21 cellular contexts compared by ENCODE assay signal in genomic region chr2:118058979-118059378, GRCh38. TPM values are rescaled to one million over a fixed set of nuclear protein-coding genes. Genes with fewer than 3 reads are reported as not detected.
DNase-seq lines count a peak whose midpoint lies in the region; TF ChIP-seq lines count a peak whose summit lies in the region.
"Had no signal": no experiment of that assay in that cellular context is flagged by ENCODE, and none has a peak within 500 bp of the region (broad histone marks: within the 10 kb centered on the region; RNA-seq: fewer than 3 reads in every experiment).

No MANE protein-coding gene starts in this region.

- H3K4me3 ChIP-seq in ACC112 (ENCODE audit: low read depth, low read length) (no peak overlapping the region), astrocyte of the spinal cord (ENCODE audit: low read depth, low read length) (no peak overlapping the region)
- H3K4me3 ChIP-seq: Peyer's patch had no signal

- H3K27ac ChIP-seq in ACC112 (ENCODE audit: low read depth, low read length) = peak overlapping the region; percentile 66
- H3K27ac ChIP-seq: 22Rv1, Peyer's patch had no signal

- H3K36me3 ChIP-seq in ACC112 (ENCODE audit: insufficient read depth, low read length) = no peaks in the 10 kb centered on the region
- H3K36me3 ChIP-seq: Peyer's patch had no signal

- H3K9me3 Mint-ChIP-seq in activated naive CD4-positive, alpha-beta T cell treated with anti-CD3 and anti-CD28 coated beads, Interleukin-2, amount 10 ng/mL, durations not matched to agents 7 days and 5 days = no peaks in the 10 kb centered on the region
- H3K9me3 Mint-ChIP-seq in activated naive CD4-positive, alpha-beta T cell treated with anti-CD3 and anti-CD28 coated beads for 36 hours = no peaks in the 10 kb centered on the region
- H3K9me3 Mint-ChIP-seq: CD4-positive, alpha-beta T cell; HFFc6 had no signal

- no peaks in the 10 kb centered on the region for H3K79me2 ChIP-seq in ACC112 (ENCODE audit: control insufficient read depth, insufficient read depth, low read length, unreplicated experiment)

- no peak overlapping the region for H3K4me3 Mint-ChIP-seq in activated naive CD4-positive, alpha-beta T cell treated with anti-CD3 and anti-CD28 coated beads, Interleukin-2, amount 10 ng/mL, durations not matched to agents 7 days and 5 days
- no peak overlapping the region for H3K4me3 Mint-ChIP-seq in activated naive CD4-positive, alpha-beta T cell treated with anti-CD3 and anti-CD28 coated beads for 36 hours
- H3K4me3 Mint-ChIP-seq: CD4-positive, alpha-beta T cell; HFFc6 had no signal

- CTCF ChIA-PET in activated naive CD4-positive, alpha-beta T cell treated with anti-CD3 and anti-CD28 coated beads, Interleukin-2, amount 10 ng/mL, durations not matched to agents 7 days and 5 days (lab: Charles Lee) = no interaction called here
- CTCF ChIA-PET in activated naive CD4-positive, alpha-beta T cell treated with anti-CD3 and anti-CD28 coated beads for 36 hours (lab: Charles Lee) = interaction anchor here (1.5 kb wide), 1 partner anchor 12 kb away, joined by 5 read pairs; no protein-coding TSS in a partner anchor

- DNase-seq in LHCN-M2 (ENCODE audit: low read depth) (peak; percentile 42), astrocyte of the spinal cord (ENCODE audit: low read depth, low spot score) (peak; percentile 77), myocyte (ENCODE audit: low read depth) (peak; percentile 75), SW480 (ENCODE audit: low spot score) (no peak), H4 (ENCODE audit: low spot score) (no peak)
- no peak for DNase-seq in activated naive CD4-positive, alpha-beta T cell treated with anti-CD3 and anti-CD28 coated beads, Interleukin-2, amount 10 ng/mL, durations not matched to agents 7 days and 5 days
- DNase-seq in activated naive CD4-positive, alpha-beta T cell treated with anti-CD3 and anti-CD28 coated beads for 36 hours = no peak
- DNase-seq: Calu3; CD4-positive, alpha-beta T cell; DMS79; GOT3; HFFc6; KBM-7; MM.1S; NCI-H187 treated with DMSO at 0.1 percent for 48 hours; NCI-H2171 treated with DMSO at 0.1 percent for 48 hours; NCI-H774; Peyer's patch; SHP77 had no signal

- peaks cover 42% of the 10 kb centered on the region for H3K27me3 Mint-ChIP-seq in activated naive CD4-positive, alpha-beta T cell treated with anti-CD3 and anti-CD28 coated beads, Interleukin-2, amount 10 ng/mL, durations not matched to agents 7 days and 5 days
- H3K27me3 Mint-ChIP-seq in activated naive CD4-positive, alpha-beta T cell treated with anti-CD3 and anti-CD28 coated beads for 36 hours (ENCODE audit: low read depth) = peaks cover 40% of the 10 kb centered on the region

- no peak for TF ChIP-seq CTCF in astrocyte of the spinal cord (IDR thresholded peaks at IDR 0.05; ENCODE audit: low read depth, low read length)

- in situ Hi-C loops in astrocyte of the spinal cord (cut with HindIII; ENCODE audit: low sequenced_read_pairs) = no loop called here

- H3K4me1 ChIP-seq in ACC112 (ENCODE audit: control insufficient read depth, insufficient read depth, low read length, unreplicated experiment) = peaks cover 30% of the 10 kb centered on the region

- H3K27me3 ChIP-seq in ACC112 (ENCODE audit: insufficient read depth, low read length) = no peaks in the 10 kb centered on the region
- H3K27me3 ChIP-seq: Peyer's patch had no signal

- H2AFZ ChIP-seq in ACC112 (ENCODE audit: low read length, unreplicated experiment) = peak overlapping the region; percentile 11

- intact Hi-C loops in activated naive CD4-positive, alpha-beta T cell treated with anti-CD3 and anti-CD28 coated beads for 36 hours (cut with micrococcal nuclease) = no loop called here

- H3K27ac Mint-ChIP-seq in activated naive CD4-positive, alpha-beta T cell treated with anti-CD3 and anti-CD28 coated beads, Interleukin-2, amount 10 ng/mL, durations not matched to agents 7 days and 5 days = no peak overlapping the region
- H3K27ac Mint-ChIP-seq in activated naive CD4-positive, alpha-beta T cell treated with anti-CD3 and anti-CD28 coated beads for 36 hours = no peak overlapping the region
- H3K27ac Mint-ChIP-seq: CD4-positive, alpha-beta T cell; HFFc6 had no signal

- H3K4me1 Mint-ChIP-seq in activated naive CD4-positive, alpha-beta T cell treated with anti-CD3 and anti-CD28 coated beads, Interleukin-2, amount 10 ng/mL, durations not matched to agents 7 days and 5 days = peaks cover 5% of the 10 kb centered on the region
- H3K4me1 Mint-ChIP-seq in activated naive CD4-positive, alpha-beta T cell treated with anti-CD3 and anti-CD28 coated beads for 36 hours (ENCODE audit: low read depth) = peaks cover 7% of the 10 kb centered on the region

- H3K36me3 Mint-ChIP-seq in activated naive CD4-positive, alpha-beta T cell treated with anti-CD3 and anti-CD28 coated beads, Interleukin-2, amount 10 ng/mL, durations not matched to agents 7 days and 5 days = no peaks in the 10 kb centered on the region
- no peaks in the 10 kb centered on the region for H3K36me3 Mint-ChIP-seq in activated naive CD4-positive, alpha-beta T cell treated with anti-CD3 and anti-CD28 coated beads for 36 hours (ENCODE audit: low read depth)

RNA-seq across cellular contexts. Expression of gene INSIG2, which starts 29.3 kb away (rescaled TPM):
- total RNA-seq in LHCN-M2 (2014; rRNA removed) = 13.5 and 16.6 TPM in 2 replicates
- polyA plus RNA-seq in LHCN-M2 (2012) = 11.5 TPM
- 8.5 and 9.6 TPM in 2 replicates for total RNA-seq in myocyte
- polyA plus RNA-seq in myocyte (2012) = 18.2 TPM
- total RNA-seq in activated naive CD4-positive, alpha-beta T cell treated with anti-CD3 and anti-CD28 coated beads for 36 hours = 10 to 100 TPM; 14.3 to 19.3 TPM
- total RNA-seq in H4 (2014; rRNA removed; shearing (Covaris generic)) = 8.1 and 11.8 TPM in 2 replicates

RNA-seq across cellular contexts. Expression of gene CCDC93, which starts 45.1 kb away (rescaled TPM):
- total RNA-seq in LHCN-M2 (2014; rRNA removed) (10.8 and 15.3 TPM in 2 replicates), myocyte (16.2 and 17.4 TPM in 2 replicates)
- polyA plus RNA-seq in LHCN-M2 (2012) = 6.9 TPM
- 16.0 TPM for polyA plus RNA-seq in myocyte (2012)
- total RNA-seq in activated naive CD4-positive, alpha-beta T cell treated with anti-CD3 and anti-CD28 coated beads for 36 hours = 10 to 100 TPM; 29.0 to 32.8 TPM
- total RNA-seq in H4 (2014; rRNA removed; shearing (Covaris generic)) = 3.7 and 8.1 TPM in 2 replicates

Comparison
In these comparisons a context has a peak if more than half of its experiments do, and no peak if none do; other contexts are left out.
1. DNase-seq: peak in LHCN-M2 (single experiment), astrocyte of the spinal cord (single experiment) and myocyte (single experiment); none in SW480 (single experiment), activated naive CD4-positive, alpha-beta T cell treated with anti-CD3 and anti-CD28 coated beads, Interleukin-2, amount 10 ng/mL, durations not matched to agents 7 days and 5 days (single experiment), activated naive CD4-positive, alpha-beta T cell treated with anti-CD3 and anti-CD28 coated beads for 36 hours (single experiment) and H4 (single experiment).